Comparison of ENCODE assay signal across 25 cellular contexts in genomic region chr2:238155761-238156694, GRCh38. TPM values are rescaled to one million over a fixed set of nuclear protein-coding genes. Genes with fewer than 3 reads are reported as not detected.
DNase-seq lines count a peak whose midpoint lies in the region; ATAC-seq and TF ChIP-seq lines count a peak whose summit lies in the region.
"Had no signal": no experiment of that assay in that cellular context is flagged by ENCODE, and none has a peak within 500 bp of the region (broad histone marks: within the 10 kb centered on the region; RNA-seq: fewer than 3 reads in every experiment).

No MANE protein-coding gene starts in this region.

- H3K36me3 ChIP-seq in heart left ventricle (peaks cover 0 to 2% (median 0%) of the 10 kb centered on the region in 9 donors), aorta (ENCODE audit: control insufficient read depth in 1 of 2, insufficient read depth in 2 of 2, low read length in 1 of 2) (no peaks in the 10 kb centered on the region)

- no peaks in the 10 kb centered on the region for H3K9me3 ChIP-seq in heart left ventricle
- H3K9me3 ChIP-seq in aorta (ENCODE audit: control insufficient read depth, low read length) = no peaks in the 10 kb centered on the region
- H3K9me3 ChIP-seq: testis had no signal

- TF ChIP-seq POLR2A in heart left ventricle (IDR thresholded peaks at IDR 0.05) = no peak

- DNase-seq in heart left ventricle = peak in 3 of 5 donors; percentile 13 to 40 (median 27)
- DNase-seq in cardiac septum (ENCODE audit: low spot score) = no peak
- peak; percentile 30 for DNase-seq in fibroblast of gingiva (ENCODE audit: low read depth)
- DNase-seq in aorta = peak; percentile 27 to 42
- DNase-seq in NK-92 (lab: John Stamatoyannopoulos, UW; ENCODE audit: unreplicated experiment) = no peak
- DNase-seq: activated CD4-positive, alpha-beta T cell treated with anti-CD3 and anti-CD28 coated beads, Interleukin-2, amount 50 U/mL, for 4 hours; activated naive CD4-positive, alpha-beta T cell; amygdala; cerebellar nuclear complex; effector memory CD4-positive, alpha-beta T cell; KG1; NCI-H1048; NCI-H1930; NCI-H446; T-cell; testis had no signal

- intact Hi-C loops in heart left ventricle (cut with DNase I) = loop anchor here in 2 of 10 donors (5.0 to 10.0 kb wide), 2 partner anchors 99 to 106 kb away; no protein-coding TSS in a partner anchor
- intact Hi-C loops in cardiac septum (cut with DNase I) = no loop called here
- intact Hi-C loops in aorta (cut with DNase I) = no loop called here

- ATAC-seq in heart left ventricle (no peak), aorta (ENCODE audit: low FRiP score) (no peak), HG03354 (IDR thresholded peaks at IDR 0.05; ENCODE audit: poor library complexity, severe bottlenecking, unreplicated experiment) (no peak), GM19023 (IDR thresholded peaks at IDR 0.05; ENCODE audit: unreplicated experiment) (no peak)
- ATAC-seq: natural killer cell treated with Interleukin-12 subunit alpha and Interleukin-12 subunit beta and Interleukin-15 and Interleukin-18, amount 100 ng/mL, for 72 hours; stimulated activated effector memory CD8-positive, alpha-beta T cell treated with anti-CD3 and anti-CD28 coated beads, Interleukin-12 subunit alpha, Interleukin-12 subunit beta, amount 100 ng/mL, for 72 hours; T-cell had no signal

- peaks cover 20% of the 10 kb centered on the region for H3K4me1 Mint-ChIP-seq in nephron

- no peaks in the 10 kb centered on the region for H3K36me3 Mint-ChIP-seq in nephron (ENCODE audit: low read depth)
- H3K36me3 Mint-ChIP-seq: natural killer cell treated with Interleukin-12 subunit alpha and Interleukin-12 subunit beta and Interleukin-15 and Interleukin-18, amount 100 ng/mL, for 72 hours; stimulated activated effector memory CD8-positive, alpha-beta T cell treated with anti-CD3 and anti-CD28 coated beads, Interleukin-12 subunit alpha, Interleukin-12 subunit beta, amount 100 ng/mL, for 72 hours; T-cell had no signal

- H3K9me3 Mint-ChIP-seq in nephron = no peaks in the 10 kb centered on the region
- H3K9me3 Mint-ChIP-seq: natural killer cell treated with Interleukin-12 subunit alpha and Interleukin-12 subunit beta and Interleukin-15 and Interleukin-18, amount 100 ng/mL, for 72 hours; stimulated activated effector memory CD8-positive, alpha-beta T cell treated with anti-CD3 and anti-CD28 coated beads, Interleukin-12 subunit alpha, Interleukin-12 subunit beta, amount 100 ng/mL, for 72 hours; T-cell had no signal

- 75 to 83% (median 77%) methylated on average over 17 to 18 of the region's 18 CpGs for WGBS in heart left ventricle, 4 donors
- WGBS in aorta, 2 donors = 74 to 77% methylated on average over 18 of the region's 18 CpGs

- peak overlapping the region in 6 of 12 donors; percentile 3 to 63 (median 26) for H3K27ac ChIP-seq in heart left ventricle
- H3K27ac ChIP-seq in aorta (ENCODE audit: low read depth in 1 of 2, low read length in 2 of 2) = no peak overlapping the region
- H3K27ac ChIP-seq: C4-2B, hepatocyte, testis, VCaP had no signal

- peak overlapping the region; percentile 80 to 88 (median 83) for H3K27ac Mint-ChIP-seq in nephron
- H3K27ac Mint-ChIP-seq: natural killer cell treated with Interleukin-12 subunit alpha and Interleukin-12 subunit beta and Interleukin-15 and Interleukin-18, amount 100 ng/mL, for 72 hours; stimulated activated effector memory CD8-positive, alpha-beta T cell treated with anti-CD3 and anti-CD28 coated beads, Interleukin-12 subunit alpha, Interleukin-12 subunit beta, amount 100 ng/mL, for 72 hours; T-cell had no signal

- H3K4me1 ChIP-seq in heart left ventricle (peaks cover 0 to 23% (median 6%) of the 10 kb centered on the region in 12 donors), aorta (ENCODE audit: control insufficient read depth in 1 of 2, insufficient read depth in 2 of 2, low read length in 2 of 2) (no peaks in the 10 kb centered on the region)
- H3K4me1 ChIP-seq: testis had no signal

- H3K4me3 Mint-ChIP-seq in nephron = no peak overlapping the region
- H3K4me3 Mint-ChIP-seq: natural killer cell treated with Interleukin-12 subunit alpha and Interleukin-12 subunit beta and Interleukin-15 and Interleukin-18, amount 100 ng/mL, for 72 hours; stimulated activated effector memory CD8-positive, alpha-beta T cell treated with anti-CD3 and anti-CD28 coated beads, Interleukin-12 subunit alpha, Interleukin-12 subunit beta, amount 100 ng/mL, for 72 hours; T-cell had no signal

- TF ChIP-seq CTCF in heart left ventricle (IDR thresholded peaks at IDR 0.05) = no peak
- no peak for TF ChIP-seq CTCF in nephron (IDR thresholded peaks at IDR 0.05; ENCODE audit: unreplicated experiment in 3 of 3)

- H3K27me3 ChIP-seq in heart left ventricle = peaks cover 0 to 27% (median 14%) of the 10 kb centered on the region in 9 donors
- H3K27me3 ChIP-seq in aorta (ENCODE audit: control insufficient read depth in 1 of 2, insufficient read depth in 2 of 2, low read length in 1 of 2) = no peaks in the 10 kb centered on the region
- H3K27me3 ChIP-seq: testis had no signal

- H3K4me3 ChIP-seq in heart left ventricle = no peak overlapping the region
- no peak overlapping the region for H3K4me3 ChIP-seq in aorta (ENCODE audit: low read length in 2 of 2)
- H3K4me3 ChIP-seq: hepatocyte, testis had no signal

- H3K27me3 Mint-ChIP-seq in nephron (ENCODE audit: low read depth) = peaks cover 25% of the 10 kb centered on the region
- H3K27me3 Mint-ChIP-seq: natural killer cell treated with Interleukin-12 subunit alpha and Interleukin-12 subunit beta and Interleukin-15 and Interleukin-18, amount 100 ng/mL, for 72 hours had no signal

RNA-seq across cellular contexts. Expression of gene ERFE, which starts 2.7 kb away (rescaled TPM):
- total RNA-seq in heart left ventricle (1 to 10 TPM in 1 of 9 donors, under 1 TPM in 5, not detected in 3; 0.23 to 1.8 (median 0.65) TPM), cardiac septum (0.62 TPM), aorta (1 to 10 TPM in 1 of 2 donors, under 1 TPM in 1; 0.96 to 2.5 TPM)
- polyA plus RNA-seq in heart left ventricle (under 1 TPM; 0.08 to 0.36 TPM), aorta (1 to 10 TPM in 1 of 2 donors, not detected in 1; 2.8 TPM)
- total RNA-seq: T-cell had no signal

RNA-seq across cellular contexts. Expression of gene KLHL30, which starts 17.6 kb away (rescaled TPM):
- total RNA-seq in heart left ventricle (10 to 100 TPM; 19.8 to 43.7 (median 23.2) TPM), cardiac septum (14.3 TPM), aorta (1 to 10 TPM; 8.8 to 9.0 TPM)
- polyA plus RNA-seq in heart left ventricle (10 to 100 TPM in 1 of 2 donors, 1 to 10 TPM in 1; 5.1 to 10.7 TPM), aorta (1 to 10 TPM; 3.5 to 4.6 TPM)
- total RNA-seq: A673; hepatocyte; natural killer cell treated with Interleukin-12 subunit alpha and Interleukin-12 subunit beta and Interleukin-15 and Interleukin-18, amount 100 ng/mL, for 72 hours; T-cell had no signal

RNA-seq across cellular contexts. Expression of gene ILKAP, which starts 47.5 kb away (rescaled TPM):
- total RNA-seq in heart left ventricle = 10 to 100 TPM; 12.4 to 27.7 (median 23.4) TPM
- 10 to 100 TPM; 33.7 to 41.7 TPM for polyA plus RNA-seq in heart left ventricle
- 29.5 TPM for total RNA-seq in cardiac septum
- total RNA-seq in aorta = 10 to 100 TPM; 48.4 to 50.7 TPM
- polyA plus RNA-seq in aorta = 100 to 1,000 TPM in 1 of 2 donors, 10 to 100 TPM in 1; 19.4 to 149 TPM

RNA-seq across cellular contexts. Expression of gene ESPNL, which starts 55.9 kb away (rescaled TPM):
- total RNA-seq in heart left ventricle (1 to 10 TPM in 1 of 9 donors, under 1 TPM in 7, not detected in 1; 0.05 to 1.2 (median 0.23) TPM), cardiac septum (0.08 TPM), aorta (not detected)
- polyA plus RNA-seq in heart left ventricle (under 1 TPM in 1 of 2 donors, not detected in 1; 0.27 TPM), aorta (under 1 TPM in 1 of 2 donors, not detected in 1; 0.20 TPM)

Comparison
In these comparisons a context has a peak if more than half of its experiments do, and no peak if none do; other contexts are left out.
1. DNase-seq: peak in heart left ventricle (3 of 5), fibroblast of gingiva (single experiment) and aorta (2 of 2); none in cardiac septum (single experiment) and NK-92 (single experiment).